Comparison of ENCODE assay signal across 11 cellular contexts in the genomic region with DNA sequence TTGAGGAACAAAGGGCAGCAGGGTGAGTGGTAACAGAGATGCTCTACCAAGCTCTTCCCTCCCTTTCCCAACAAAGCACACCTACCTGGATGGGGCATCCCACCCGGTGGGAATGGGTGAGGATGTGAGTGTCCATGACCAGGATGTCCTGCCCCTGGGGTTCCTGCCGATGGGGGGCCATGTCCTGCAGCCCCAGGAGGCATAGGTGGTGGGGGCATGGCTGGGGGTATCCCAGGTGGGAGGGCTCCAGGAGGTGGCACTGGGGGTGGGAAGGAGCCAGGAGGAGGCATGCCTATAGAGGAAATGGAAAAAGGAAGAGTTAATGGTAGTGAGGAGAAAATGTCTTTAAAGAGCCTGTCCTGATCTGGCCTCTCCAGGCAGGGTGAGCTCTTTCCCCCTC. TPM values are rescaled to one million over a fixed set of nuclear protein-coding genes. Genes with fewer than 3 reads are reported as not detected.
DNase-seq lines count a peak whose midpoint lies in the region; ATAC-seq and TF ChIP-seq lines count a peak whose summit lies in the region.
"Had no signal": no experiment of that assay in that cellular context is flagged by ENCODE, and none has a peak within 500 bp of the region (broad histone marks: within the 10 kb centered on the region; RNA-seq: fewer than 3 reads in every experiment).

No MANE protein-coding gene starts in this region.

- no peaks in the 10 kb centered on the region for H3K9me2 ChIP-seq in HCT116 (ENCODE audit: insufficient read depth)

- H3K9me3 ChIP-seq in HCT116 (ENCODE audit: control insufficient read depth in 1 of 2, insufficient read depth in 1 of 2, low read depth in 1 of 2, low read length in 2 of 2) = no peaks in the 10 kb centered on the region
- no peaks in the 10 kb centered on the region for H3K9me3 ChIP-seq in esophagus squamous epithelium

- no peak overlapping the region for H3K9ac ChIP-seq in HCT116 (ENCODE audit: low read length)

- RAD21 ChIA-PET in HCT116 (lab: Charles Lee; ENCODE audit: low non-redundant PET in 1 of 2, low total read pairs in 2 of 2, uncharacterized antibody in 2 of 2, unreplicated experiment in 2 of 2) = no interaction called here

- CTCF ChIA-PET in HCT116 (lab: Charles Lee) = no interaction called here

- peaks cover 9 to 18% of the 10 kb centered on the region in 2 experiments; a peak in 3 of 4 replicates for H3K4me1 ChIP-seq in HCT116 (ENCODE audit: control insufficient read depth in 1 of 2, insufficient read depth in 2 of 2, low read length in 2 of 2)
- peaks cover 16 to 38% (median 21%) of the 10 kb centered on the region in 3 donors for H3K4me1 ChIP-seq in esophagus squamous epithelium

- H3K36me3 ChIP-seq in HCT116 (ENCODE audit: control insufficient read depth in 1 of 2, insufficient read depth in 2 of 2, low read length in 2 of 2) (peaks cover 36 to 45% of the 10 kb centered on the region in 2 experiments; a peak in 3 of 4 replicates), esophagus squamous epithelium (peaks cover 24 to 70% (median 38%) of the 10 kb centered on the region in 3 donors)

- H3K9me3 Mint-ChIP-seq in CD14-positive monocyte = no peaks in the 10 kb centered on the region
- H3K9me3 Mint-ChIP-seq in activated T-helper 2 cell treated with anti-CD3 and anti-CD28 coated beads, Interferon-gamma antibody, Interleukin-2, Interleukin-4, amounts not matched to agents 10 μg/mL and 5 μg/mL and 100 μg/mL, durations not matched to agents 14 hours and 24 hours and 36 hours = no peaks in the 10 kb centered on the region
- no peaks in the 10 kb centered on the region for H3K9me3 Mint-ChIP-seq in naive B cell

- DNase-seq in CD14-positive monocyte (ENCODE audit: low spot score) (no peak), HCT116 (ENCODE audit: low read depth, low spot score) (no peak), naive B cell (no peak), esophagus squamous epithelium (lab: John Stamatoyannopoulos, UW) (no peak)
- no peak for DNase-seq in activated T-helper 2 cell treated with anti-CD3 and anti-CD28 coated beads, Interferon-gamma antibody, Interleukin-2, Interleukin-4, amounts not matched to agents 10 μg/mL and 5 μg/mL and 100 μg/mL, durations not matched to agents 14 hours and 24 hours and 36 hours (ENCODE audit: low spot score)
- DNase-seq: NCI-H524; stimulated activated CD8-positive, alpha-beta memory T cell treated with anti-CD3 and anti-CD28 coated beads, Interleukin-4, amount 100 ng/mL, for 48 hours had no signal

- peaks cover 5% of the 10 kb centered on the region; the same call in 1 of the 2 replicates for H4K20me1 ChIP-seq in HCT116 (ENCODE audit: insufficient read depth)

- 60 to 89% methylated on average over 2 of the region's 2 CpGs for WGBS in esophagus squamous epithelium, 2 donors

- H3K4me3 Mint-ChIP-seq in CD14-positive monocyte = no peak overlapping the region
- H3K4me3 Mint-ChIP-seq in activated T-helper 2 cell treated with anti-CD3 and anti-CD28 coated beads, Interferon-gamma antibody, Interleukin-2, Interleukin-4, amounts not matched to agents 10 μg/mL and 5 μg/mL and 100 μg/mL, durations not matched to agents 14 hours and 24 hours and 36 hours (ENCODE audit: low read depth) = peak overlapping the region; percentile 100
- peak overlapping the region; percentile 41 to 98 (median 96) for H3K4me3 Mint-ChIP-seq in naive B cell

- no peaks in the 10 kb centered on the region for H3K27me3 ChIP-seq in HCT116 (ENCODE audit: insufficient read depth, low read length)
- H3K27me3 ChIP-seq in esophagus squamous epithelium = no peaks in the 10 kb centered on the region

- H3K27ac ChIP-seq in HCT116 (ENCODE audit: low read depth, low read length) = no peak overlapping the region
- H3K27ac ChIP-seq in esophagus squamous epithelium = no peak overlapping the region

- no peak for ATAC-seq in HCT116
- ATAC-seq in naive B cell (ENCODE audit: low read depth in 2 of 2) = no peak
- no peak for ATAC-seq in GM19397 (IDR thresholded peaks at IDR 0.05; ENCODE audit: unreplicated experiment)
- ATAC-seq in GM21526 (IDR thresholded peaks at IDR 0.05; ENCODE audit: low FRiP score, unreplicated experiment) = no peak
- ATAC-seq in GM21723 (IDR thresholded peaks at IDR 0.05; ENCODE audit: unreplicated experiment) = no peak
- ATAC-seq: Right ventricle myocardium inferior had no signal

- H3K79me2 ChIP-seq in HCT116 (ENCODE audit: insufficient read depth, low read length) = peaks cover 44% of the 10 kb centered on the region

- peak overlapping the region in 4 of 7 donors; percentile 26 to 92 (median 76) for H3K27ac Mint-ChIP-seq in CD14-positive monocyte
- no peak overlapping the region for H3K27ac Mint-ChIP-seq in activated T-helper 2 cell treated with anti-CD3 and anti-CD28 coated beads, Interferon-gamma antibody, Interleukin-2, Interleukin-4, amounts not matched to agents 10 μg/mL and 5 μg/mL and 100 μg/mL, durations not matched to agents 14 hours and 24 hours and 36 hours
- peak overlapping the region in 4 of 6 donors; percentile 17 to 91 (median 29) for H3K27ac Mint-ChIP-seq in naive B cell

- H3K4me3 ChIP-seq in HCT116 (replicated peaks in 1 of 2; ENCODE audit: low read depth in 1 of 2, low read length in 2 of 2) = peak overlapping the region in 1 of 2 experiments; percentile 99; a peak in 1 of 4 replicates
- H3K4me3 ChIP-seq in esophagus squamous epithelium = peak overlapping the region in 1 of 4 donors; percentile 96

- POLR2A ChIA-PET in HCT116 (lab: Charles Lee) = no interaction called here

- TF ChIP-seq POLR2A in HCT116 (IDR thresholded peaks at IDR 0.05; ENCODE audit: borderline replicate concordance, extremely low read depth, insufficient read depth, insufficient read length) = no peak
- TF ChIP-seq POLR2A in esophagus squamous epithelium (IDR thresholded peaks at IDR 0.05) = no peak

- peak overlapping the region; percentile 92; the same call in 1 of the 2 replicates for H3K4me2 ChIP-seq in HCT116 (ENCODE audit: low read length)

- H3K4me1 Mint-ChIP-seq in CD14-positive monocyte = peaks cover 43% of the 10 kb centered on the region
- H3K4me1 Mint-ChIP-seq in activated T-helper 2 cell treated with anti-CD3 and anti-CD28 coated beads, Interferon-gamma antibody, Interleukin-2, Interleukin-4, amounts not matched to agents 10 μg/mL and 5 μg/mL and 100 μg/mL, durations not matched to agents 14 hours and 24 hours and 36 hours (ENCODE audit: low read depth) = peaks cover 32% of the 10 kb centered on the region
- H3K4me1 Mint-ChIP-seq in naive B cell = peaks cover 39 to 40% (median 40%) of the 10 kb centered on the region in 3 donors

- no peak overlapping the region for H2AFZ ChIP-seq in HCT116 (ENCODE audit: low read depth, low read length, poor library complexity, severe bottlenecking)

- peaks cover 0 to 2% (median 0%) of the 10 kb centered on the region in 3 donors for H3K27me3 Mint-ChIP-seq in CD14-positive monocyte (ENCODE audit: low read depth in 3 of 3)
- H3K27me3 Mint-ChIP-seq in activated T-helper 2 cell treated with anti-CD3 and anti-CD28 coated beads, Interferon-gamma antibody, Interleukin-2, Interleukin-4, amounts not matched to agents 10 μg/mL and 5 μg/mL and 100 μg/mL, durations not matched to agents 14 hours and 24 hours and 36 hours (ENCODE audit: low read depth) = no peaks in the 10 kb centered on the region
- H3K27me3 Mint-ChIP-seq in naive B cell = peaks cover 3 to 4% (median 4%) of the 10 kb centered on the region in 3 donors

- no TSS peak for BruUV-seq in HCT116 (replicated peaks; lab: Mats Ljungman, UMichigan)

- H3K36me3 Mint-ChIP-seq in CD14-positive monocyte = peaks cover 49 to 51% of the 10 kb centered on the region in 2 donors
- peaks cover 58% of the 10 kb centered on the region for H3K36me3 Mint-ChIP-seq in activated T-helper 2 cell treated with anti-CD3 and anti-CD28 coated beads, Interferon-gamma antibody, Interleukin-2, Interleukin-4, amounts not matched to agents 10 μg/mL and 5 μg/mL and 100 μg/mL, durations not matched to agents 14 hours and 24 hours and 36 hours (ENCODE audit: low read depth)
- peaks cover 24 to 47% of the 10 kb centered on the region in 2 donors for H3K36me3 Mint-ChIP-seq in naive B cell

- intact Hi-C loops in CD14-positive monocyte (cut with micrococcal nuclease) (loop anchor here in 1 of 2 donors (2.0 kb wide), 1 partner anchor 39 kb away; no protein-coding TSS in a partner anchor), HCT116 (cut with micrococcal nuclease) (no loop called here), esophagus squamous epithelium (cut with DNase I) (no loop called here)
- intact Hi-C loops in activated T-helper 2 cell treated with anti-CD3 and anti-CD28 coated beads, Interferon-gamma antibody, Interleukin-2, Interleukin-4, amounts not matched to agents 10 μg/mL and 5 μg/mL and 100 μg/mL, durations not matched to agents 14 hours and 24 hours and 36 hours (cut with micrococcal nuclease) = loop anchor here (5.0 kb wide), 1 partner anchor 87 kb away; a partner anchor contains a TSS

- no peak for TF ChIP-seq RAD21 in HCT116 (IDR thresholded peaks at IDR 0.05; ENCODE audit: low read depth)

- TF ChIP-seq CTCF in CD14-positive monocyte (IDR thresholded peaks at IDR 0.05) = no peak
- no peak for TF ChIP-seq CTCF in HCT116 (IDR thresholded peaks at IDR 0.05 in 2 of 3, conservative IDR thresholded peaks at IDR 0.05 in 1 of 3; ENCODE audit: borderline replicate concordance in 1 of 3, insufficient read depth in 1 of 3, low read depth in 2 of 3, low read length in 2 of 3)
- TF ChIP-seq CTCF in esophagus squamous epithelium (IDR thresholded peaks at IDR 0.05) = no peak

RNA-seq across cellular contexts. Expression of a gene that starts 1.9 kb away (rescaled TPM):
- polyA plus RNA-seq in CD14-positive monocyte (10 to 100 TPM; 52.2 to 78.6 TPM), naive B cell (ENCODE audit: low read depth in 6 of 6) (100 to 1,000 TPM in 2 of 6 donors, 10 to 100 TPM in 4; 78.6 to 115 (median 89.4) TPM)
- total RNA-seq in HCT116 (2021; ENCODE audit: unreplicated experiment) (88.5 TPM), esophagus squamous epithelium (10 to 100 TPM in 3 of 4 donors, 1 to 10 TPM in 1; 7.6 to 16.9 (median 14.1) TPM)
- polyA plus RNA-seq in HCT116 (2012) = 57.4 and 62.4 TPM in 2 replicates
- 109 and 113 TPM in 2 replicates for total RNA-seq in activated T-helper 2 cell treated with anti-CD3 and anti-CD28 coated beads, Interferon-gamma antibody, Interleukin-2, Interleukin-4, amounts not matched to agents 10 μg/mL and 5 μg/mL and 100 μg/mL, durations not matched to agents 14 hours and 24 hours and 36 hours

RNA-seq across cellular contexts. Expression of a gene that starts 8.1 kb away (rescaled TPM):
- polyA plus RNA-seq in CD14-positive monocyte = under 1 TPM; 0.14 to 0.17 TPM
- 0.15 TPM for total RNA-seq in HCT116 (2021; ENCODE audit: unreplicated experiment)
- 0.05 TPM in 1 of 2 replicates, not detected in the other for polyA plus RNA-seq in HCT116 (2012)
- 17.9 and 18.4 TPM in 2 replicates for total RNA-seq in activated T-helper 2 cell treated with anti-CD3 and anti-CD28 coated beads, Interferon-gamma antibody, Interleukin-2, Interleukin-4, amounts not matched to agents 10 μg/mL and 5 μg/mL and 100 μg/mL, durations not matched to agents 14 hours and 24 hours and 36 hours
- polyA plus RNA-seq in naive B cell (ENCODE audit: low read depth in 6 of 6) = not detected
- total RNA-seq in esophagus squamous epithelium = 1 to 10 TPM in 2 of 4 donors, under 1 TPM in 2; 0.11 to 2.1 (median 1.1) TPM

RNA-seq across cellular contexts. Expression of a gene that starts 10.9 kb away (rescaled TPM):
- polyA plus RNA-seq in CD14-positive monocyte (10 to 100 TPM; 53.1 to 54.6 TPM), naive B cell (ENCODE audit: low read depth in 6 of 6) (under 1 TPM in 1 of 6 donors, not detected in 5; 0.45 TPM)
- total RNA-seq in HCT116 (2021; ENCODE audit: unreplicated experiment) (10.5 TPM), esophagus squamous epithelium (10 to 100 TPM in 2 of 4 donors, 1 to 10 TPM in 2; 3.9 to 13.5 (median 10.6) TPM)
- polyA plus RNA-seq in HCT116 (2012) = 11.6 and 12.3 TPM in 2 replicates
- 5.2 and 5.5 TPM in 2 replicates for total RNA-seq in activated T-helper 2 cell treated with anti-CD3 and anti-CD28 coated beads, Interferon-gamma antibody, Interleukin-2, Interleukin-4, amounts not matched to agents 10 μg/mL and 5 μg/mL and 100 μg/mL, durations not matched to agents 14 hours and 24 hours and 36 hours

RNA-seq across cellular contexts. Expression of a gene that starts 26.4 kb away (rescaled TPM):
- polyA plus RNA-seq in CD14-positive monocyte = 10 to 100 TPM; 17.6 to 17.8 TPM
- 20.4 TPM for total RNA-seq in HCT116 (2021; ENCODE audit: unreplicated experiment)
- polyA plus RNA-seq in HCT116 (2012) = 21.2 and 22.9 TPM in 2 replicates
- total RNA-seq in activated T-helper 2 cell treated with anti-CD3 and anti-CD28 coated beads, Interferon-gamma antibody, Interleukin-2, Interleukin-4, amounts not matched to agents 10 μg/mL and 5 μg/mL and 100 μg/mL, durations not matched to agents 14 hours and 24 hours and 36 hours = 23.6 and 26.6 TPM in 2 replicates
- 10 to 100 TPM; 19.2 to 37.0 (median 28.0) TPM for polyA plus RNA-seq in naive B cell (ENCODE audit: low read depth in 6 of 6)
- total RNA-seq in esophagus squamous epithelium = 10 to 100 TPM; 11.0 to 31.7 (median 23.4) TPM

Comparison
In these comparisons a context has a peak if more than half of its experiments do, and no peak if none do; other contexts are left out.
1. H3K4me3 Mint-ChIP-seq: peak in activated T-helper 2 cell treated with anti-CD3 and anti-CD28 coated beads, Interferon-gamma antibody, Interleukin-2, Interleukin-4, amounts not matched to agents 10 μg/mL and 5 μg/mL and 100 μg/mL, durations not matched to agents 14 hours and 24 hours and 36 hours (single experiment) and naive B cell (8 of 8); none in CD14-positive monocyte (0 of 2).